Comparison of ENCODE assay signal across 8 cellular contexts in genomic region chr17:48012151-48012520, GRCh38.
A peak's percentile ranks its signal among the peaks of the same experiment; 100 is the strongest.
DNase-seq lines count a peak whose midpoint lies in the region; ATAC-seq and TF ChIP-seq lines count a peak whose summit lies in the region.

No MANE protein-coding gene starts in this region.

- H3K4me3 ChIP-seq in GM06990 (replicated peaks; ENCODE audit: low read depth, low read length) = peak overlapping the region; percentile 39; the same call in 1 of the 2 replicates
- peak overlapping the region; percentile 54 for H3K4me3 ChIP-seq in brain microvascular endothelial cell (ENCODE audit: low read depth, low read length)

- H3K27ac Mint-ChIP-seq in T-helper 2 cell treated with Interferon-gamma antibody and Interleukin-4, amounts not matched to agents 5 μg/mL and 100 μg/mL, for 36 hours = no peak overlapping the region

- peak overlapping the region; percentile 79 for H3K4me3 Mint-ChIP-seq in T-helper 2 cell treated with Interferon-gamma antibody and Interleukin-4, amounts not matched to agents 5 μg/mL and 100 μg/mL, for 36 hours

- in situ Hi-C loops in brain microvascular endothelial cell (cut with HindIII; ENCODE audit: low pct_ligation_motif_present, low sequenced_read_pairs) = no loop called here

- H3K36me3 Mint-ChIP-seq in T-helper 2 cell treated with Interferon-gamma antibody and Interleukin-4, amounts not matched to agents 5 μg/mL and 100 μg/mL, for 36 hours (ENCODE audit: low read depth) = no peaks in the 10 kb centered on the region

- no peaks in the 10 kb centered on the region for H3K9me3 Mint-ChIP-seq in T-helper 2 cell treated with Interferon-gamma antibody and Interleukin-4, amounts not matched to agents 5 μg/mL and 100 μg/mL, for 36 hours

- ATAC-seq in GM19463 (IDR thresholded peaks at IDR 0.05; ENCODE audit: unreplicated experiment) (no peak), GM18873 (IDR thresholded peaks at IDR 0.05; ENCODE audit: low FRiP score, unreplicated experiment) (no peak)

- DNase-seq in GM06990 (ENCODE audit: extremely low read depth, insufficient read length) (peak; percentile 85), NCI-H1092 treated with DMSO at 0.1 percent for 48 hours (lab: John Stamatoyannopoulos, UW) (peak; percentile 91), brain microvascular endothelial cell (no peak), left kidney (ENCODE audit: low read depth, low spot score) (peak; percentile 86)
- DNase-seq in T-helper 2 cell treated with Interferon-gamma antibody and Interleukin-4, amounts not matched to agents 5 μg/mL and 100 μg/mL, for 36 hours (ENCODE audit: low spot score) = peak; percentile 54
- DNase-seq in stimulated activated CD8-positive, alpha-beta memory T cell treated with anti-CD3 and anti-CD28 coated beads, Interleukin-12 subunit alpha, Interleukin-12 subunit beta, amount 100 ng/mL, for 1 hour (ENCODE audit: low read depth) = peak; percentile 28

- TF ChIP-seq CTCF in GM06990 (IDR thresholded peaks at IDR 0.05; ENCODE audit: insufficient read depth, low read length, poor library complexity, severe bottlenecking) = no peak
- no peak for TF ChIP-seq CTCF in brain microvascular endothelial cell (IDR thresholded peaks at IDR 0.05; ENCODE audit: low read depth, low read length, missing control alignments)

- H3K27me3 Mint-ChIP-seq in T-helper 2 cell treated with Interferon-gamma antibody and Interleukin-4, amounts not matched to agents 5 μg/mL and 100 μg/mL, for 36 hours (ENCODE audit: low read depth) = peaks cover 48% of the 10 kb centered on the region

- no peak overlapping the region for H3K27ac ChIP-seq in brain microvascular endothelial cell

- no peaks in the 10 kb centered on the region; the same call in 1 of the 2 replicates for H3K27me3 ChIP-seq in GM06990 (replicated peaks; ENCODE audit: control insufficient read depth, insufficient read depth, low read length)
- H3K27me3 ChIP-seq in brain microvascular endothelial cell (replicated peaks) = no peaks in the 10 kb centered on the region

- peaks cover 22% of the 10 kb centered on the region for H3K4me1 Mint-ChIP-seq in T-helper 2 cell treated with Interferon-gamma antibody and Interleukin-4, amounts not matched to agents 5 μg/mL and 100 μg/mL, for 36 hours (ENCODE audit: low read depth)

- H3K36me3 ChIP-seq in GM06990 (ENCODE audit: control insufficient read depth, insufficient read depth, low read length) (no peaks in the 10 kb centered on the region), brain microvascular endothelial cell (replicated peaks) (no peaks in the 10 kb centered on the region)
